ENCODE assay signal across 8 cellular contexts in genomic region chr17:63425478-63425877, GRCh38. TPM values are rescaled to one million over a fixed set of nuclear protein-coding genes. Genes with fewer than 3 reads are reported as not detected.
DNase-seq lines count a peak whose midpoint lies in the region; ATAC-seq and TF ChIP-seq lines count a peak whose summit lies in the region.

No MANE protein-coding gene starts in this region.

- intact Hi-C loops in head of caudate nucleus (cut with DNase I) (no loop called here), prostate gland (cut with DNase I) (loop anchor here (2.0 to 5.0 kb wide), 3 partner anchors 53 to 272 kb away; no protein-coding TSS in a partner anchor)

- no peak overlapping the region for H3K27ac Mint-ChIP-seq in activated naive CD4-positive, alpha-beta T cell treated with anti-CD3 and anti-CD28 coated beads, Interleukin-2, amount 50 U/mL, for 72 hours

- TF ChIP-seq CTCF in prostate gland (IDR thresholded peaks at IDR 0.05): peak; percentile 89 to 94 (median 91)

- peaks cover 3% of the 10 kb centered on the region for H3K4me1 ChIP-seq in prostate gland (replicated peaks)

- H3K9me3 ChIP-seq in prostate gland: no peaks in the 10 kb centered on the region

- no peak for TF ChIP-seq POLR2A in prostate gland (IDR thresholded peaks at IDR 0.05)

- no peaks in the 10 kb centered on the region for H3K27me3 ChIP-seq in prostate gland (replicated peaks; ENCODE audit: insufficient read depth)

- 2% methylated on average over 7 of the region's 7 CpGs for WGBS in prostate gland

- ATAC-seq in GM19043 (IDR thresholded peaks at IDR 0.05; ENCODE audit: low read depth, unreplicated experiment) (peak; percentile 49), GM21367 (IDR thresholded peaks at IDR 0.05; ENCODE audit: unreplicated experiment) (no peak)
- ATAC-seq in activated naive CD4-positive, alpha-beta T cell treated with anti-CD3 and anti-CD28 coated beads, Interleukin-2, amount 50 U/mL, for 72 hours: peak; percentile 84 to 86

- H3K9me3 Mint-ChIP-seq in activated naive CD4-positive, alpha-beta T cell treated with anti-CD3 and anti-CD28 coated beads, Interleukin-2, amount 50 U/mL, for 72 hours: no peaks in the 10 kb centered on the region

- H3K36me3 Mint-ChIP-seq in activated naive CD4-positive, alpha-beta T cell treated with anti-CD3 and anti-CD28 coated beads, Interleukin-2, amount 50 U/mL, for 72 hours: peaks cover 0 to 1% of the 10 kb centered on the region in 2 donors

- no peaks in the 10 kb centered on the region for H3K36me3 ChIP-seq in prostate gland

- peak; percentile 85 for DNase-seq in AG08395 (ENCODE audit: low spot score)
- peak; percentile 70 for DNase-seq in NCI-H1092 (lab: John Stamatoyannopoulos, UW)
- DNase-seq in SKM-1 treated with dmso at 0.1 percent for 144 hours (lab: John Stamatoyannopoulos, UW; ENCODE audit: unreplicated experiment): peak; percentile 59
- peak in 1 of 2 donors; percentile 74 for DNase-seq in activated naive CD4-positive, alpha-beta T cell treated with anti-CD3 and anti-CD28 coated beads, Interleukin-2, amount 50 U/mL, for 72 hours (ENCODE audit: low spot score in 2 of 2)
- peak in 41 of 42 donors; percentile 69 to 93 (median 84) for DNase-seq in head of caudate nucleus
- DNase-seq in prostate gland (ENCODE audit: low spot score): peak; percentile 82

- no peak overlapping the region for H3K27ac ChIP-seq in prostate gland

- no peak overlapping the region for H3K4me3 ChIP-seq in prostate gland

RNA-seq across cellular contexts. Expression of gene CYB561, which starts 20.6 kb away (rescaled TPM):
- total RNA-seq in activated naive CD4-positive, alpha-beta T cell treated with anti-CD3 and anti-CD28 coated beads, Interleukin-2, amount 50 U/mL, for 72 hours: 1 to 10 TPM in 1 of 2 donors, under 1 TPM in 1; 0.27 to 2.7 TPM
- 100 to 1,000 TPM in 1 of 2 donors, 10 to 100 TPM in 1; 76.9 to 170 TPM for total RNA-seq in prostate gland

RNA-seq across cellular contexts. Expression of gene ACE, which starts 51.4 kb away (rescaled TPM):
- total RNA-seq in activated naive CD4-positive, alpha-beta T cell treated with anti-CD3 and anti-CD28 coated beads, Interleukin-2, amount 50 U/mL, for 72 hours: under 1 TPM; 0.39 to 0.66 TPM
- 10 to 100 TPM; 42.8 to 54.6 TPM for total RNA-seq in prostate gland

Comparison
In these comparisons a context has a peak if more than half of its experiments do, and no peak if none do; other contexts are left out.
1. RNA of gene CYB561, which starts 20.6 kb away (total RNA-seq): 76.9 to 170 TPM in prostate gland; 0.27 to 2.7 TPM in activated naive CD4-positive, alpha-beta T cell treated with anti-CD3 and anti-CD28 coated beads, Interleukin-2, amount 50 U/mL, for 72 hours; every median in the first group is over 10 times any median in the second.
2. RNA of gene ACE, which starts 51.4 kb away (total RNA-seq): 42.8 to 54.6 TPM in prostate gland; 0.39 to 0.66 TPM in activated naive CD4-positive, alpha-beta T cell treated with anti-CD3 and anti-CD28 coated beads, Interleukin-2, amount 50 U/mL, for 72 hours; every median in the first group is over 10 times any median in the second.